In the genomic region with DNA sequence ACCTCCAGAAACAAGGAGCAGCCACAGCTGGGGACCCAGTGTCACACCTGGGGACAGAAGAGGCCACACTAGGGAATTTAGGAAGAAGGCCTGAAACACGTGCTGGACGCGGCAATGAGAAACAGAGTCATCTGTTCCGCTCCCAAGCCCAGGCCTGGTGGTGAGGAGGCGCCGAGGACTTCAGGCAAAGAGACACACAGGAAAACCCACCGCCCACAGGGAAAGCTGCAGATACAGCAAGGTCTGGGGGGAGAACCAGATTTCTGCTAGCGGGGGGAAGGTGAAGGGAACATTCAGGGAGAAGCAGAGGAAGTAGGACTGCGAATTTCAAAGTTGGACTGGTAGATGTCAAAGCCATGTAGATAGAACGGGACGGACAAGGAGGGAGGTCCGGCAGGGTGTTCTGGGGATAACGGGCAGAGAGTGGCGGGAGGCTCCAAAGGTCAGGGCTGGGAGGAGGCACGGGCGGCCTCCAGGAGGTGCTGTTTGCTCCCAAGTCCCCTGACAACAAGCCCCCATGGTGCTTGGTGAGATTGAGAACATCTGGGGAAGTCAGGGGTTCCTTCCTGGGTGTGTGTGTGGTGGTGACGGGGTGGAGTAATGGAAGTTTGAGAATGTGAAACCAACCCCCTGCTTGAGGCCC, we compare ENCODE assay signal across 19 cellular contexts.
DNase-seq lines count a peak whose midpoint lies in the region; ATAC-seq and TF ChIP-seq lines count a peak whose summit lies in the region.
"Had no signal": no experiment of that assay in that cellular context is flagged by ENCODE, and none has a peak within 500 bp of the region (broad histone marks: within the 10 kb centered on the region; RNA-seq: fewer than 3 reads in every experiment).

No MANE protein-coding gene starts in this region.

- no peaks in the 10 kb centered on the region for H3K79me2 ChIP-seq in GM23338 (replicated peaks; ENCODE audit: insufficient read depth)

- no peaks in the 10 kb centered on the region for H3K27me3 ChIP-seq in CD4-positive, alpha-beta T cell (ENCODE audit: control insufficient read depth, insufficient read depth, low read length)
- H3K27me3 ChIP-seq in GM23338 (ENCODE audit: insufficient read depth) (no peaks in the 10 kb centered on the region), WERI-Rb-1 (ENCODE audit: insufficient read depth, low read depth, severe bottlenecking) (no peaks in the 10 kb centered on the region), neutrophil (peaks cover 62% of the 10 kb centered on the region)
- no peaks in the 10 kb centered on the region for H3K27me3 ChIP-seq in effector memory CD4-positive, alpha-beta T cell (replicated peaks; ENCODE audit: control insufficient read depth, insufficient read depth, low read length, poor library complexity, severe bottlenecking)

- H3K9me3 Mint-ChIP-seq in CD4-positive, alpha-beta T cell = no peaks in the 10 kb centered on the region
- no peaks in the 10 kb centered on the region; the same call in 2 of the 3 replicates for H3K9me3 Mint-ChIP-seq in GM23338

- POLR2A ChIA-PET in CD4-positive, alpha-beta T cell (lab: Charles Lee) = no interaction called here

- H3K36me3 ChIP-seq in GM23338 (ENCODE audit: insufficient read depth) = no peaks in the 10 kb centered on the region
- no peaks in the 10 kb centered on the region for H3K36me3 ChIP-seq in WERI-Rb-1
- H3K36me3 ChIP-seq in neutrophil = no peaks in the 10 kb centered on the region
- H3K36me3 ChIP-seq in effector memory CD4-positive, alpha-beta T cell (ENCODE audit: control insufficient read depth, insufficient read depth, low read length) = no peaks in the 10 kb centered on the region

- no peaks in the 10 kb centered on the region for H3K36me3 Mint-ChIP-seq in CD4-positive, alpha-beta T cell (ENCODE audit: low read depth)
- H3K36me3 Mint-ChIP-seq in GM23338 (ENCODE audit: low read depth) = no peaks in the 10 kb centered on the region
- H3K36me3 Mint-ChIP-seq: IgD-negative memory B cell had no signal

- ATAC-seq in CD4-positive, alpha-beta T cell (ENCODE audit: poor library complexity) = no peak
- ATAC-seq in GM23338 = peak; percentile 25; the same call in 1 of the 3 replicates
- ATAC-seq: GM12878 had no signal

- H4K20me1 ChIP-seq in GM23338 (replicated peaks; ENCODE audit: insufficient read depth) = no peaks in the 10 kb centered on the region

- no peaks in the 10 kb centered on the region for H3K9me2 ChIP-seq in GM23338 (ENCODE audit: insufficient read depth)

- H3K27me3 Mint-ChIP-seq in CD4-positive, alpha-beta T cell = no peaks in the 10 kb centered on the region
- H3K27me3 Mint-ChIP-seq in GM23338 (ENCODE audit: insufficient read depth, low read depth, poor library complexity) = peaks cover 5% of the 10 kb centered on the region

- no peak overlapping the region for H2AFZ ChIP-seq in GM23338

- CTCF ChIA-PET in CD4-positive, alpha-beta T cell (lab: Charles Lee) = no interaction called here

- H3K4me3 ChIP-seq in GM23338 (no peak overlapping the region), WERI-Rb-1 (ENCODE audit: low read depth, low read length) (no peak overlapping the region), neutrophil (ENCODE audit: low read depth in 1 of 2, low read length in 1 of 2) (no peak overlapping the region)
- H3K4me3 ChIP-seq in effector memory CD4-positive, alpha-beta T cell (ENCODE audit: insufficient read depth, low read depth, low read length, poor library complexity, severe bottlenecking) = no peak overlapping the region
- H3K4me3 ChIP-seq: GM12878 had no signal

- H3K27ac Mint-ChIP-seq in CD4-positive, alpha-beta T cell = no peak overlapping the region
- H3K27ac Mint-ChIP-seq in GM23338 = no peak overlapping the region
- H3K27ac Mint-ChIP-seq: IgD-negative memory B cell had no signal

- DNase-seq in CD4-positive, alpha-beta T cell = no peak
- no peak for DNase-seq in GM23338 (ENCODE audit: low spot score)
- DNase-seq in WERI-Rb-1 = no peak
- no peak for DNase-seq in effector memory CD4-positive, alpha-beta T cell
- no peak for DNase-seq in 8988T
- no peak for DNase-seq in middle frontal gyrus (ENCODE audit: extremely low spot score, low spot score)
- DNase-seq: AML-193, COR-L47, H7, NCI-H1105, NCI-H1694, NCI-H2081 treated with DMSO at 0.1 percent for 48 hours, NCI-H510A, NCI-H748 treated with DMSO at 0.1 percent for 48 hours, OCI-M1, Right ventricle myocardium superior had no signal

- H3F3A ChIP-seq in GM23338 (replicated peaks; ENCODE audit: low read depth) = no peaks in the 10 kb centered on the region

- H3K4me1 ChIP-seq in GM23338 (ENCODE audit: insufficient read depth) (peaks cover 11% of the 10 kb centered on the region), neutrophil (ENCODE audit: control insufficient read depth in 1 of 2, insufficient read depth in 1 of 2, low read depth in 1 of 2, low read length in 1 of 2) (peaks cover 7 to 11% of the 10 kb centered on the region in 2 experiments)
- H3K4me1 ChIP-seq in effector memory CD4-positive, alpha-beta T cell (ENCODE audit: control insufficient read depth, insufficient read depth, low read length, poor library complexity, severe bottlenecking) = no peaks in the 10 kb centered on the region

- H3K4me1 Mint-ChIP-seq in CD4-positive, alpha-beta T cell (ENCODE audit: low read depth) = peaks cover 55% of the 10 kb centered on the region
- H3K4me1 Mint-ChIP-seq in GM23338 = peaks cover 31% of the 10 kb centered on the region

- H3K4me3 Mint-ChIP-seq in CD4-positive, alpha-beta T cell = peak overlapping the region; percentile 5
- H3K4me3 Mint-ChIP-seq in GM23338 = no peak overlapping the region

- H3K27ac ChIP-seq in CD4-positive, alpha-beta T cell (ENCODE audit: low read depth, low read length) = no peak overlapping the region
- H3K27ac ChIP-seq in GM23338 (ENCODE audit: low read depth) = no peak overlapping the region
- no peak overlapping the region for H3K27ac ChIP-seq in WERI-Rb-1
- peak overlapping the region; percentile 69 for H3K27ac ChIP-seq in neutrophil
- no peak overlapping the region for H3K27ac ChIP-seq in effector memory CD4-positive, alpha-beta T cell (ENCODE audit: insufficient read depth, low read length, poor library complexity, severe bottlenecking)

- intact Hi-C loops in CD4-positive, alpha-beta T cell (cut with DNase I, micrococcal nuclease) = no loop called here

- H3K9me3 ChIP-seq in CD4-positive, alpha-beta T cell (ENCODE audit: control insufficient read depth, low read length) = no peaks in the 10 kb centered on the region
- no peaks in the 10 kb centered on the region for H3K9me3 ChIP-seq in WERI-Rb-1 (ENCODE audit: severe bottlenecking)
- H3K9me3 ChIP-seq in neutrophil = no peaks in the 10 kb centered on the region
- no peaks in the 10 kb centered on the region for H3K9me3 ChIP-seq in effector memory CD4-positive, alpha-beta T cell (ENCODE audit: control insufficient read depth, low read length)

- no peak for TF ChIP-seq CTCF in CD4-positive, alpha-beta T cell (IDR thresholded peaks at IDR 0.05)
- peak; percentile 20 to 42; a peak in 3 of 4 replicates for TF ChIP-seq CTCF in GM23338 (conservative IDR thresholded peaks at IDR 0.05; ENCODE audit: low read depth in 2 of 2)
- TF ChIP-seq CTCF in WERI-Rb-1 (IDR thresholded peaks at IDR 0.05; ENCODE audit: low read depth, low read length) = peak; percentile 27; the same call in 1 of the 2 replicates
- no peak for TF ChIP-seq CTCF in neutrophil (IDR thresholded peaks at IDR 0.05)

- H3K4me2 ChIP-seq in GM23338 = no peak overlapping the region

TF ChIP-seq in GM23338, 12 proteins besides CTCF, POLR2A, EP300 and RAD21:
- TF ChIP-seq EZH2 (IDR thresholded peaks at IDR 0.05; ENCODE audit: low read depth, unreplicated experiment) (no peak), ZNF114 (CRISPR knock-in tag; IDR thresholded peaks at IDR 0.05) (no peak), REST (IDR thresholded peaks at IDR 0.05; ENCODE audit: unreplicated experiment) (no peak), JUNB (IDR thresholded peaks at IDR 0.05; ENCODE audit: unreplicated experiment) (no peak), ZNF331 (CRISPR knock-in tag; IDR thresholded peaks at IDR 0.05; ENCODE audit: low read depth) (no peak), STAT1 (IDR thresholded peaks at IDR 0.05; ENCODE audit: unreplicated experiment) (no peak), NANOG (IDR thresholded peaks at IDR 0.05; ENCODE audit: borderline replicate concordance) (no peak), EZH2phosphoT487 (IDR thresholded peaks at IDR 0.05; ENCODE audit: unreplicated experiment) (no peak)
TF ChIP-seq in GM23338: peak in this region for 0.

Comparison
In these comparisons a context has a peak if more than half of its experiments do, and no peak if none do; other contexts are left out.
1. CTCF ChIP-seq: peak in GM23338 (2 of 2) and WERI-Rb-1 (single experiment); none in CD4-positive, alpha-beta T cell (single experiment) and neutrophil (single experiment).